In the genomic region with DNA sequence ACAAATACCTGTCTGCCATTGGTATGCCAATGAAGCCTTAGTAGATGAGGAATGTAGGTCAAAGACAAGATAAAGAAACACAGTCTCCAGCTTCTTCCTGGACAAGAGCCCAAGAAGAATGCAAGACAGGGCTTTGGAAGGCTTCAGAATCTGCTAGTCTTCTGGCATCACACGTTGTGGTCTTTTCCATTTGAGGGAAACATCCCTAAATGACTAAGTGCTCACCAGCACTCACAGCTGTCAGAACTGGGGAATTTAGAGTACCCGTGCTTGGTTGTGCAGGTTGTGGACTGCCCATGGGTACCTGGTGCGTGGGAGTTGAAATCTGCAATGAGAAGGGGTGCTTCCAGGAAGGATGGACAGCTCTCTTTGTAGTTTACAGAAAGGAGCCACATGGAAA, we compare ENCODE assay signal across 24 cellular contexts. TPM values are rescaled to one million over a fixed set of nuclear protein-coding genes. Genes with fewer than 3 reads are reported as not detected.
DNase-seq lines count a peak whose midpoint lies in the region; ATAC-seq and TF ChIP-seq lines count a peak whose summit lies in the region.
"Had no signal": no experiment of that assay in that cellular context is flagged by ENCODE, and none has a peak within 500 bp of the region (broad histone marks: within the 10 kb centered on the region; RNA-seq: fewer than 3 reads in every experiment).

No MANE protein-coding gene starts in this region.

- ATAC-seq in right cardiac atrium (no peak), heart left ventricle (no peak), psoas muscle (no peak), GM21723 (IDR thresholded peaks at IDR 0.05; ENCODE audit: unreplicated experiment) (no peak)

- H3K27me3 ChIP-seq in right cardiac atrium (ENCODE audit: control insufficient read depth, insufficient read depth) (no peaks in the 10 kb centered on the region), heart left ventricle (peaks cover 0 to 14% (median 0%) of the 10 kb centered on the region in 9 donors), hepatocyte (peaks cover 68% of the 10 kb centered on the region), stomach smooth muscle (ENCODE audit: control insufficient read depth in 1 of 2, insufficient read depth in 2 of 2, low read length in 2 of 2) (peaks cover 19 to 25% of the 10 kb centered on the region in 2 donors), psoas muscle (ENCODE audit: insufficient read depth in 3 of 3, low read length in 2 of 3) (no peaks in the 10 kb centered on the region)

- H3K9me3 ChIP-seq in right cardiac atrium (ENCODE audit: control insufficient read depth, low read length), result no peaks in the 10 kb centered on the region
- H3K9me3 ChIP-seq in heart left ventricle, result no peaks in the 10 kb centered on the region
- H3K9me3 ChIP-seq in hepatocyte (ENCODE audit: low read depth), result no peaks in the 10 kb centered on the region
- no peaks in the 10 kb centered on the region for H3K9me3 ChIP-seq in stomach smooth muscle (ENCODE audit: control insufficient read depth in 2 of 2, low read length in 2 of 2)
- no peaks in the 10 kb centered on the region for H3K9me3 ChIP-seq in psoas muscle

- H3K36me3 ChIP-seq in heart left ventricle (no peaks in the 10 kb centered on the region), hepatocyte (replicated peaks; ENCODE audit: insufficient read depth, low read depth) (no peaks in the 10 kb centered on the region), stomach smooth muscle (ENCODE audit: control insufficient read depth in 2 of 2, insufficient read depth in 2 of 2, low read length in 2 of 2) (no peaks in the 10 kb centered on the region), psoas muscle (ENCODE audit: insufficient read depth in 1 of 2, low read depth in 1 of 2) (no peaks in the 10 kb centered on the region)

- H4K20me1 ChIP-seq in hepatocyte (ENCODE audit: insufficient read depth, poor library complexity, severe bottlenecking), result no peaks in the 10 kb centered on the region

- no peak for TF ChIP-seq POLR2A in heart left ventricle (IDR thresholded peaks at IDR 0.05)

- H2AFZ ChIP-seq in hepatocyte, result no peak overlapping the region

- H3K4me1 ChIP-seq in right cardiac atrium (ENCODE audit: control insufficient read depth, insufficient read depth, low read length) (peaks cover 9% of the 10 kb centered on the region), heart left ventricle (peaks cover 7 to 55% (median 31%) of the 10 kb centered on the region in 12 donors), hepatocyte (ENCODE audit: insufficient read depth) (peaks cover 7% of the 10 kb centered on the region), stomach smooth muscle (ENCODE audit: control insufficient read depth, insufficient read depth, low read length) (peaks cover 26% of the 10 kb centered on the region), psoas muscle (peaks cover 27% of the 10 kb centered on the region)

- H3K9me2 ChIP-seq in hepatocyte (replicated peaks; ENCODE audit: insufficient read depth), result no peaks in the 10 kb centered on the region

- DNase-seq in right cardiac atrium (no peak), heart left ventricle (no peak), hepatocyte (ENCODE audit: low spot score) (no peak), psoas muscle (no peak), UCSD-AML1 (lab: John Stamatoyannopoulos, UW; ENCODE audit: unreplicated experiment) (no peak), cortex of kidney (lab: John Stamatoyannopoulos, UW) (no peak)
- DNase-seq: Calu3; CD8-positive, alpha-beta memory T cell; DMS153; H7; HFFc6; Karpas-422; MM.1S; NCI-H1048; NCI-H1417 treated with DMSO at 0.1 percent for 48 hours; NCI-H1930; NCI-H226; NCI-H524; NCI-H774; NK-92 treated with Interleukin-12 subunit alpha and Interleukin-12 subunit beta, amount 100 ng/mL, for 24 hours had no signal

- H3K27ac ChIP-seq in right cardiac atrium (ENCODE audit: low read length), result peak overlapping the region; percentile 61
- H3K27ac ChIP-seq in heart left ventricle, result peak overlapping the region in 3 of 12 donors; percentile 11 to 40 (median 39)
- peak overlapping the region; percentile 23 for H3K27ac ChIP-seq in hepatocyte
- H3K27ac ChIP-seq in stomach smooth muscle (ENCODE audit: low read length), result peak overlapping the region; percentile 31
- no peak overlapping the region for H3K27ac ChIP-seq in psoas muscle
- H3K27ac ChIP-seq: C4-2B had no signal

- H3K4me2 ChIP-seq in hepatocyte, result no peak overlapping the region

- TF ChIP-seq CTCF in heart left ventricle (IDR thresholded peaks at IDR 0.05), result no peak
- no peak for TF ChIP-seq CTCF in hepatocyte (IDR thresholded peaks at IDR 0.05; ENCODE audit: poor library complexity)
- no peak for TF ChIP-seq CTCF in psoas muscle (IDR thresholded peaks at IDR 0.05)

- WGBS in right cardiac atrium, result 69% methylated on average over 3 of the region's 3 CpGs
- 76 to 82% (median 78%) methylated on average over 3 of the region's 3 CpGs for WGBS in heart left ventricle, 4 donors
- 66% methylated on average over 3 of the region's 3 CpGs for WGBS in hepatocyte (ENCODE audit: low lambda C conversion rate, missing lambda C conversion rate)
- 57 to 75% (median 58%) methylated on average over 3 of the region's 3 CpGs for WGBS in psoas muscle, 3 donors

- intact Hi-C loops in right cardiac atrium (cut with DNase I) (no loop called here), heart left ventricle (cut with DNase I) (loop anchor here in 5 of 10 donors (10.0 kb wide), 5 partner anchors 66 to 766 kb away; no protein-coding TSS in a partner anchor), psoas muscle (cut with DNase I) (loop anchor here in 1 of 2 donors (10.0 kb wide), 1 partner anchor 316 kb away; no protein-coding TSS in a partner anchor)

- H3K9ac ChIP-seq in stomach smooth muscle (ENCODE audit: low read length in 2 of 2), result no peak overlapping the region

- H3K4me3 ChIP-seq in right cardiac atrium (ENCODE audit: low read length) (no peak overlapping the region), heart left ventricle (no peak overlapping the region), hepatocyte (no peak overlapping the region), stomach smooth muscle (ENCODE audit: low read length in 2 of 2) (no peak overlapping the region), psoas muscle (no peak overlapping the region)

- no peaks in the 10 kb centered on the region for H3K79me2 ChIP-seq in hepatocyte

RNA-seq across cellular contexts. Expression of a gene that starts 27.1 kb away (rescaled TPM):
- total RNA-seq in right cardiac atrium, result 100 to 1,000 TPM; 125 to 143 (median 134) TPM
- polyA plus RNA-seq in right cardiac atrium, result 22.5 TPM
- total RNA-seq in heart left ventricle, result 100 to 1,000 TPM in 5 of 9 donors, 10 to 100 TPM in 4; 80.9 to 148 (median 116) TPM
- polyA plus RNA-seq in heart left ventricle, result 10 to 100 TPM; 24.5 to 36.3 TPM
- total RNA-seq in hepatocyte, result 22.8 and 27.3 TPM in 2 replicates
- 13.4 and 15.2 TPM in 2 replicates for polyA plus RNA-seq in hepatocyte
- total RNA-seq in psoas muscle, result 10 to 100 TPM; 35.0 to 65.1 (median 47.3) TPM
- 10 to 100 TPM in 1 of 3 donors, 1 to 10 TPM in 2; 5.8 to 17.1 (median 6.1) TPM for polyA plus RNA-seq in psoas muscle
- total RNA-seq: CD8-positive, alpha-beta memory T cell; G401 had no signal
- polyA plus RNA-seq: CD8-positive, alpha-beta memory T cell had no signal
